ENCODE assay signal across 8 cellular contexts in the genomic region with DNA sequence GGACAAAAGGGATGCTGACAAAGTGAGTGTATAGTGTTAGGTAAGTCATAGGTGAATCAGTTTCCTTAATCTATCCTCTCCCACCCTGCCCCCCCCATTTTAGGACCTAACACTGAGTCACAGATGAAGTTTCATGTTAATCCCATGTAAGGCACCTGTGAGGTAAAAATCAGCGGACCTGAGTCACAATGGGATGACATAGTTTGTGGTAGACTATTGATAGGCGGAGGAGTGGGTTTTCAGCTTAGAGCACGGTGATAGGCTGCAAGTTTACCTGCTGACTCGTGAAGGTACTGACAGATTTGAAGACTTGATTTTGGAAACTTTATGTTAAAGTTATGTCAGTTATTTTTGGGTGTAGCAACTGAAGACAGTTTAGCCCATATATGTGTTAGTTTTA. TPM values are rescaled to one million over a fixed set of nuclear protein-coding genes. Genes with fewer than 3 reads are reported as not detected.
DNase-seq lines count a peak whose midpoint lies in the region; ATAC-seq and TF ChIP-seq lines count a peak whose summit lies in the region.

No MANE protein-coding gene starts in this region.

- DNase-seq in EL: peak; percentile 18
- no peak for DNase-seq in WERI-Rb-1
- DNase-seq in nephron progenitor cell: no peak
- DNase-seq in type B pancreatic cell (ENCODE audit: extremely low spot score, unreplicated experiment): no peak
- DNase-seq in NCI-H2029 treated with DMSO at 0.1 percent for 48 hours (lab: John Stamatoyannopoulos, UW): no peak
- DNase-seq in Ammon's horn (ENCODE audit: low spot score): no peak

- H3K4me3 ChIP-seq in WERI-Rb-1 (ENCODE audit: low read depth, low read length) (peak overlapping the region; percentile 94), duodenal mucosa (ENCODE audit: low read depth in 1 of 2, low read length in 2 of 2) (peak overlapping the region; percentile 94 to 98)

- TF ChIP-seq CTCF in WERI-Rb-1 (IDR thresholded peaks at IDR 0.05; ENCODE audit: low read depth, low read length) (no peak), nephron progenitor cell (IDR thresholded peaks at IDR 0.05) (no peak), type B pancreatic cell (conservative IDR thresholded peaks at IDR 0.05) (no peak)

- peak; percentile 29 for ATAC-seq in HG03159 (IDR thresholded peaks at IDR 0.05; ENCODE audit: unreplicated experiment)

- H3K27me3 ChIP-seq in WERI-Rb-1 (ENCODE audit: insufficient read depth, low read depth, severe bottlenecking) (no peaks in the 10 kb centered on the region), duodenal mucosa (ENCODE audit: control insufficient read depth in 1 of 2, insufficient read depth in 2 of 2, low read length in 2 of 2) (no peaks in the 10 kb centered on the region)

- H3K9me3 Mint-ChIP-seq in nephron progenitor cell (no peaks in the 10 kb centered on the region), type B pancreatic cell (no peaks in the 10 kb centered on the region)

- H3K4me3 Mint-ChIP-seq in nephron progenitor cell: peak overlapping the region; percentile 97
- peak overlapping the region; percentile 98 for H3K4me3 Mint-ChIP-seq in type B pancreatic cell

- H3K27ac Mint-ChIP-seq in nephron progenitor cell (peak overlapping the region; percentile 100), type B pancreatic cell (peak overlapping the region; percentile 100)

- peak overlapping the region; percentile 98 for H3K27ac ChIP-seq in WERI-Rb-1
- no peak overlapping the region for H3K27ac ChIP-seq in duodenal mucosa (ENCODE audit: low read depth, low read length)

- H3K27me3 Mint-ChIP-seq in nephron progenitor cell (ENCODE audit: low read depth, poor library complexity) (no peaks in the 10 kb centered on the region), type B pancreatic cell (no peaks in the 10 kb centered on the region)

- H3K36me3 Mint-ChIP-seq in nephron progenitor cell (ENCODE audit: low read depth) (peaks cover 3% of the 10 kb centered on the region), type B pancreatic cell (no peaks in the 10 kb centered on the region)

- peaks cover 37% of the 10 kb centered on the region for H3K36me3 ChIP-seq in WERI-Rb-1
- peaks cover 4 to 12% of the 10 kb centered on the region in 2 donors for H3K36me3 ChIP-seq in duodenal mucosa (ENCODE audit: control insufficient read depth in 1 of 2, insufficient read depth in 2 of 2, low read length in 2 of 2)

- H3K9me3 ChIP-seq in WERI-Rb-1 (ENCODE audit: severe bottlenecking) (no peaks in the 10 kb centered on the region), duodenal mucosa (ENCODE audit: control insufficient read depth in 1 of 2, low read length in 2 of 2) (no peaks in the 10 kb centered on the region)

- peaks cover 37% of the 10 kb centered on the region for H3K4me1 Mint-ChIP-seq in nephron progenitor cell
- H3K4me1 Mint-ChIP-seq in type B pancreatic cell (ENCODE audit: unreplicated experiment): peaks cover 19% of the 10 kb centered on the region

- peaks cover 26 to 28% of the 10 kb centered on the region in 2 donors for H3K4me1 ChIP-seq in duodenal mucosa (ENCODE audit: control insufficient read depth in 1 of 2, insufficient read depth in 2 of 2, low read length in 2 of 2)

- peak overlapping the region; percentile 95 to 98 for H3K9ac ChIP-seq in duodenal mucosa (ENCODE audit: low read depth in 1 of 2, low read length in 2 of 2)

RNA-seq across cellular contexts. Expression of gene TOR1AIP1, which starts 1.7 kb away (rescaled TPM):
- total RNA-seq in type B pancreatic cell (ENCODE audit: low replicate concordance): 22.7 and 25.8 TPM in 2 replicates

RNA-seq across cellular contexts. Expression of gene TOR1AIP2, which starts 6.1 kb away (rescaled TPM):
- total RNA-seq in type B pancreatic cell (ENCODE audit: low replicate concordance): 90.6 and 124 TPM in 2 replicates
